8 cellular contexts compared by ENCODE assay signal in the genomic region with DNA sequence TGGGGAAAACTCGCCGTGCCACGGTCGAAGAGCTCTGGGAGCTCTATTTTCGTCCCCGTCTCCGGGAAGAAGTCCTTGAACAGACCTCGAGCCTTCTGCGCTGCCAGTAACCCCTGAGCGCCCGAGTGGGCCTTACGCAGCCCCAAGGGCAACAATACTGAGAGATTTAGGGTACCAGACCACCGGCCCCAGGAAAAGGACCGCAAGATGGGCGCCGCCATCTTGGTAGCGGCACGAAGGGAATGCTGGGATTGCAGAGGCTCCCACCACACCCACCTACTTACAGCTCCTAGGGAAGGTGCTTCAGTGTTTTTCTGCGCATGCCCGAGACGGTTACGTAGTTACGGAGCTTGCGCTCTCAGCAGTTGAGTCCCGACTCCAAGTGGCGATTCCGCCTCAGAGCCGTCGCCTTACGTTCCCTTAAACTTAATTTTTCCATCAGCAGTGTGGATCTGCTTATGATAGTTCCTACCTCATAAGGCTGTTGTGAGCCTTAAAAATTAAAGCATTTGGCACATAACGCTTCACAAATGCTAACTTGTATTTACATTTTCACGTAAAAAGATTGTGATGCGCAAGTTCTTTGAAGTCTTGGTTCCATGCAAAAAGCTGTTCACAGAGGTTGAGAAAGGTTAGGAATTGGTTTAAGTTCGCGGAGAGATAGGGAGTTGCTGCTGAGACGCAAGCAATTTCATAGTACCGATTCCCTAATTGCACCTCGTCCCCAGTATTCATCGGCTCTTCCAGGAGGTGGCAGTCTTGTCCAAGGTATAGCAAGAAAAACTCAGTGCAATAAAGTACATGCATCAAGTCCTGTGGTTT. TPM values are rescaled to one million over a fixed set of nuclear protein-coding genes. Genes with fewer than 3 reads are reported as not detected.
DNase-seq lines count a peak whose midpoint lies in the region; ATAC-seq, FAIRE-seq and TF ChIP-seq lines count a peak whose summit lies in the region.

A gene (minus strand): TSS at position 244 of the 822 bp plus-strand sequence. CDS start 23 bp downstream, at position 221.

- H3K36me3 Mint-ChIP-seq in activated CD4-positive, alpha-beta T cell treated with anti-CD3 and anti-CD28 coated beads, Interleukin-2, amount 10 ng/mL, durations not matched to agents 24 days and 14 days (ENCODE audit: low read depth) = peaks cover 25% of the 10 kb centered on the region

- peaks cover 4% of the 10 kb centered on the region for H3K36me3 ChIP-seq in BJ (ENCODE audit: control insufficient read depth, insufficient read depth, low read length)

- intact Hi-C loops in activated CD4-positive, alpha-beta T cell treated with anti-CD3 and anti-CD28 coated beads, Interleukin-2, amount 10 ng/mL, durations not matched to agents 24 days and 14 days (cut with micrococcal nuclease) = loop anchor here (1.0 to 2.0 kb wide), 10 partner anchors 77 to 1462 kb away; a partner anchor contains a TSS

- no peaks in the 10 kb centered on the region for H3K27me3 ChIP-seq in BJ (ENCODE audit: control insufficient read depth, insufficient read depth, low read length)

- no peaks in the 10 kb centered on the region for H3K27me3 Mint-ChIP-seq in activated CD4-positive, alpha-beta T cell treated with anti-CD3 and anti-CD28 coated beads, Interleukin-2, amount 10 ng/mL, durations not matched to agents 24 days and 14 days

- peak within 1 kb of the TSS; percentile 93 for H3K4me3 Mint-ChIP-seq in activated CD4-positive, alpha-beta T cell treated with anti-CD3 and anti-CD28 coated beads, Interleukin-2, amount 10 ng/mL, durations not matched to agents 24 days and 14 days

- H3K9me3 Mint-ChIP-seq in activated CD4-positive, alpha-beta T cell treated with anti-CD3 and anti-CD28 coated beads, Interleukin-2, amount 10 ng/mL, durations not matched to agents 24 days and 14 days = no peaks in the 10 kb centered on the region

- H3K27ac Mint-ChIP-seq in activated CD4-positive, alpha-beta T cell treated with anti-CD3 and anti-CD28 coated beads, Interleukin-2, amount 10 ng/mL, durations not matched to agents 24 days and 14 days = peak within 1 kb of the TSS; percentile 93

- TF ChIP-seq CTCF in BJ (IDR thresholded peaks at IDR 0.05; ENCODE audit: insufficient read depth, low read depth, low read length) (peak; percentile 71), coronary artery (IDR thresholded peaks at IDR 0.05) (peak; percentile 61)

- peak; percentile 99 for FAIRE-seq in GM19239 (lab: Jason Lieb, UNC)

- H3K27ac ChIP-seq in coronary artery = peak within 1 kb of the TSS; percentile 89

- CTCF ChIA-PET in BJ (lab: Yijun Ruan, JAX) = interaction anchor here (0.6 to 4.8 kb wide), 27 partner anchors 8 to 1908 kb away, joined by 3 to 57 read pairs (median 4); a partner anchor contains a TSS

- peak within 1 kb of the TSS; percentile 88 for H3K4me3 ChIP-seq in BJ (ENCODE audit: low read depth, low read length)
- peak within 1 kb of the TSS; percentile 88 for H3K4me3 ChIP-seq in coronary artery

- POLR2A ChIA-PET in BJ (lab: Charles Lee) = interaction anchor here (0.5 to 0.9 kb wide), 5 partner anchors 56 to 1266 kb away, joined by 3 to 15 read pairs (median 3); a partner anchor contains a TSS

- ATAC-seq in HG03460 (IDR thresholded peaks at IDR 0.05; ENCODE audit: unreplicated experiment) (peak; percentile 91), left lobe of liver (peak; percentile 96)

- peaks cover 23% of the 10 kb centered on the region for H3K4me1 Mint-ChIP-seq in activated CD4-positive, alpha-beta T cell treated with anti-CD3 and anti-CD28 coated beads, Interleukin-2, amount 10 ng/mL, durations not matched to agents 24 days and 14 days

- peak; percentile 91 for DNase-seq in BJ (ENCODE audit: low read depth)
- peak; percentile 56 for DNase-seq in GM19239 (ENCODE audit: insufficient read length, low spot score)
- DNase-seq in NCI-H526 (lab: John Stamatoyannopoulos, UW) = peak; percentile 98
- DNase-seq in activated CD4-positive, alpha-beta T cell treated with anti-CD3 and anti-CD28 coated beads, Interleukin-2, amount 10 ng/mL, durations not matched to agents 24 days and 14 days = peak; percentile 96
- DNase-seq in coronary artery (ENCODE audit: low spot score) = peak; percentile 94
- peak; percentile 94 for DNase-seq in left lobe of liver (ENCODE audit: low spot score)
- peak; percentile 80 to 83 for DNase-seq in stimulated activated CD4-positive, alpha-beta T cell treated with anti-CD3 and anti-CD28 coated beads, Interleukin-2, amount 100 ng/mL, for 48 hours

RNA-seq across cellular contexts. Expression of the gene that starts here (rescaled TPM):
- polyA plus RNA-seq in BJ (2011; rRNA removed) = 19.0 TPM in 2 replicates
- 8.1 and 9.4 TPM in 2 replicates for polyA minus RNA-seq in BJ (2011; rRNA and poly(A)+ RNA removed)
- total RNA-seq in activated CD4-positive, alpha-beta T cell treated with anti-CD3 and anti-CD28 coated beads, Interleukin-2, amount 10 ng/mL, durations not matched to agents 24 days and 14 days = 30.5 and 33.0 TPM in 2 replicates
- total RNA-seq in left lobe of liver = 7.2 TPM

Comparison
In these comparisons a context has a peak if more than half of its experiments do, and no peak if none do; other contexts are left out.
1. Peak in every context shown above with its lines: DNase-seq, ATAC-seq, H3K4me3 ChIP-seq and H3K27ac ChIP-seq.